Comparison of ENCODE assay signal across 1 cellular context in the genomic region with DNA sequence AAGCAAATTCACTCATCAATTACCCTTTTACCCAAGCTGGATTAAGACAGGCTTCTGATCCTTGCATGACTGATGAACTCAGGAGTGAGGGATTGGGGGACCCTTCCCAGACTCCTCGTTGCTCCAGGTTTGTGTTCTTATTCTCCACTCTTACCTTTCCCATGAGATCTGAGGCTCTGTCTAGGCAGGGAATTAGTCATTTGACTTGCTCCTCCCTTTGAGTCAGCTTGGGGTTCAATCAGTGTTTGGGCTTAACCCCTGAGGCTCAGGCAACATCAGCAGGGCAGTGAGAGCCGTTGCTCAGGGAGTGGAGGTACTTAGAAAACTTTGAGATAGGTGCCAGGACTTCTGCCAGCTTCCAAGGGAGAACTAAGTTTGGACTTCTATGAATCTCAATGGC.
TF ChIP-seq lines count a peak whose summit lies in the region.

No MANE protein-coding gene starts in this region.

TF ChIP-seq in GM23338, 12 proteins besides CTCF, POLR2A, EP300 and RAD21 (continued from another document):
- TF ChIP-seq CREB1 (CRISPR knock-in tag; IDR thresholded peaks at IDR 0.05; ENCODE audit: low read depth): no peak
